ENCODE assay signal across 8 cellular contexts in the genomic region with DNA sequence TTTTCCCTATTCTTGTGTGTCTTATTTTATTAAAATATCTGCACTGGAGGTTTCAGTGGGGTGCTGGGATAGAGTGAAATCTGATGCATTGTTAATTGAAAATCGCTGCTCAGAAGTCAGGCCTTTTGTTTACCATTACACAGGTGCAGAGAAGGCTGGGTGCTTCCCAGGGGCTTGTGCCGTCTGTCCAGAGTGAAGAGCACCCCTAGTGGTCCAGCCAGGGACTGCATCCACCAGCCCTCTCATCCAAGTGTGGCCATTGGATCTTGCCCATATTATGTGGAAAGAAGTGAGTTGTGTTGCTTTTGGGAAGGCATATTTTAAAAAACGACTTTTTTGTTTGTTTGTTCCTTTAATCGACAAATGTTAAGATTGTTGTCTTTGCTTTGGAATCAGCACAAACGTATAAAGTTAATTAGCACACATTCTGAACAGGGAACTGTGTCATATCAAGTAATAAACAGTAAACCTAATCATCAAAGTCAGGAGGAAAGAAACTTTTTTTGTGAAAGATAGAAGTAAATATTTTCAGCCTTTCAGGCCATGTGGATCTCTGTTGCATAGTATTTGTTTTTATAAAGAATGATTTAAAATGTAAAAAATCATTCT.
A peak's percentile ranks its signal among the peaks of the same experiment; 100 is the strongest.
DNase-seq lines count a peak whose midpoint lies in the region; TF ChIP-seq lines count a peak whose summit lies in the region.

No MANE protein-coding gene starts in this region.

- no peak overlapping the region for H3K4me3 ChIP-seq in GM12865 (ENCODE audit: low read depth, low read length)
- no peak overlapping the region for H3K4me3 ChIP-seq in HEK293 (ENCODE audit: low read depth, low read length)
- no peak overlapping the region for H3K4me3 ChIP-seq in left ventricle myocardium inferior
- no peak overlapping the region for H3K4me3 ChIP-seq in effector memory CD4-positive, alpha-beta T cell (ENCODE audit: insufficient read depth, low read depth, low read length, poor library complexity, severe bottlenecking)

- H3K9me3 ChIP-seq in HEK293 (ENCODE audit: control insufficient read depth, insufficient read depth, low read depth, low read length): no peaks in the 10 kb centered on the region
- no peaks in the 10 kb centered on the region for H3K9me3 ChIP-seq in left ventricle myocardium inferior (replicated peaks)
- no peaks in the 10 kb centered on the region for H3K9me3 ChIP-seq in effector memory CD4-positive, alpha-beta T cell (ENCODE audit: control insufficient read depth, low read length)

- in situ Hi-C loops in ACHN (cut with HindIII; ENCODE audit: low pct_ligation_motif_present, low pct_unique_long_range_greater_than_20kb, low sequenced_read_pairs): no loop called here

- TF ChIP-seq CTCF in GM12865 (IDR thresholded peaks at IDR 0.05; ENCODE audit: insufficient read depth, low read depth, low read length, missing control alignments): peak; percentile 95
- peak; percentile 25; the same call in 1 of the 2 replicates for TF ChIP-seq CTCF in HEK293 (tag by site-specific recombination; IDR thresholded peaks at IDR 0.05)
- peak; percentile 65 for TF ChIP-seq CTCF in left ventricle myocardium inferior (IDR thresholded peaks at IDR 0.05; ENCODE audit: borderline replicate concordance)

- intact Hi-C loops in left ventricle myocardium inferior (cut with micrococcal nuclease): no loop called here

- H3K27me3 ChIP-seq in left ventricle myocardium inferior (ENCODE audit: low read depth): no peaks in the 10 kb centered on the region
- H3K27me3 ChIP-seq in effector memory CD4-positive, alpha-beta T cell (replicated peaks; ENCODE audit: control insufficient read depth, insufficient read depth, low read length, poor library complexity, severe bottlenecking): no peaks in the 10 kb centered on the region

- H3K4me1 ChIP-seq in HEK293 (ENCODE audit: control insufficient read depth, insufficient read depth, low read length) (no peaks in the 10 kb centered on the region), left ventricle myocardium inferior (no peaks in the 10 kb centered on the region)
- H3K4me1 ChIP-seq in effector memory CD4-positive, alpha-beta T cell (ENCODE audit: control insufficient read depth, insufficient read depth, low read length, poor library complexity, severe bottlenecking): no peaks in the 10 kb centered on the region

- POLR2A ChIA-PET in HEK293 (lab: Yijun Ruan, JAX): no interaction called here

- CTCF ChIA-PET in HEK293 (lab: Yijun Ruan, JAX): interaction anchor here (0.6 to 1.6 kb wide), 5 partner anchors 13 to 425 kb away, joined by 3 to 5 read pairs (median 4); no protein-coding TSS in a partner anchor

- peak; percentile 47 for DNase-seq in ACHN
- peak; percentile 58 for DNase-seq in GM12865 (ENCODE audit: low read depth)
- peak; percentile 66 for DNase-seq in LoVo (ENCODE audit: low spot score)
- DNase-seq in activated CD4-positive, alpha-beta T cell treated with anti-CD3 and anti-CD28 coated beads for 48 hours: peak; percentile 58
- no peak for DNase-seq in left ventricle myocardium inferior
- peak; percentile 5 to 21 (median 12) for DNase-seq in stimulated activated CD4-positive, alpha-beta T cell treated with anti-CD3 and anti-CD28 coated beads, TNF-alpha, amount 100 ng/mL, for 48 hours (ENCODE audit: low read depth in 3 of 3)
- no peak for DNase-seq in effector memory CD4-positive, alpha-beta T cell

- no peak overlapping the region for H3K27ac ChIP-seq in HEK293 (ENCODE audit: extremely low read depth, low read depth, low read length)
- H3K27ac ChIP-seq in left ventricle myocardium inferior (replicated peaks): no peak overlapping the region
- no peak overlapping the region for H3K27ac ChIP-seq in effector memory CD4-positive, alpha-beta T cell (ENCODE audit: insufficient read depth, low read length, poor library complexity, severe bottlenecking)

- H3K36me3 ChIP-seq in HEK293 (ENCODE audit: control insufficient read depth in 2 of 2, insufficient read depth in 1 of 2, low read length in 2 of 2) (no peaks in the 10 kb centered on the region), left ventricle myocardium inferior (no peaks in the 10 kb centered on the region)
- H3K36me3 ChIP-seq in effector memory CD4-positive, alpha-beta T cell (ENCODE audit: control insufficient read depth, insufficient read depth, low read length): no peaks in the 10 kb centered on the region

TF ChIP-seq in HEK293, 187 proteins besides CTCF, POLR2A, EP300 and RAD21:
- TF ChIP-seq ZNF416 (tag by site-specific recombination; IDR thresholded peaks at IDR 0.05) (no peak), ZNF660 (tag by site-specific recombination; IDR thresholded peaks at IDR 0.05) (0 out of 2 replicates have a peak, but pooled peaks have one; percentile 12)

Comparison
In these comparisons a context has a peak if more than half of its experiments do, and no peak if none do; other contexts are left out.
1. DNase-seq: peak in ACHN (single experiment), GM12865 (single experiment), LoVo (single experiment), activated CD4-positive, alpha-beta T cell treated with anti-CD3 and anti-CD28 coated beads for 48 hours (single experiment) and stimulated activated CD4-positive, alpha-beta T cell treated with anti-CD3 and anti-CD28 coated beads, TNF-alpha, amount 100 ng/mL, for 48 hours (3 of 3); none in left ventricle myocardium inferior (single experiment) and effector memory CD4-positive, alpha-beta T cell (0 of 3).
2. CTCF ChIP-seq: peak in every context shown above with its lines; median percentile 95 in GM12865; 65 in left ventricle myocardium inferior; 25 in HEK293.